Comparison of ENCODE assay signal across 18 cellular contexts in the genomic region with DNA sequence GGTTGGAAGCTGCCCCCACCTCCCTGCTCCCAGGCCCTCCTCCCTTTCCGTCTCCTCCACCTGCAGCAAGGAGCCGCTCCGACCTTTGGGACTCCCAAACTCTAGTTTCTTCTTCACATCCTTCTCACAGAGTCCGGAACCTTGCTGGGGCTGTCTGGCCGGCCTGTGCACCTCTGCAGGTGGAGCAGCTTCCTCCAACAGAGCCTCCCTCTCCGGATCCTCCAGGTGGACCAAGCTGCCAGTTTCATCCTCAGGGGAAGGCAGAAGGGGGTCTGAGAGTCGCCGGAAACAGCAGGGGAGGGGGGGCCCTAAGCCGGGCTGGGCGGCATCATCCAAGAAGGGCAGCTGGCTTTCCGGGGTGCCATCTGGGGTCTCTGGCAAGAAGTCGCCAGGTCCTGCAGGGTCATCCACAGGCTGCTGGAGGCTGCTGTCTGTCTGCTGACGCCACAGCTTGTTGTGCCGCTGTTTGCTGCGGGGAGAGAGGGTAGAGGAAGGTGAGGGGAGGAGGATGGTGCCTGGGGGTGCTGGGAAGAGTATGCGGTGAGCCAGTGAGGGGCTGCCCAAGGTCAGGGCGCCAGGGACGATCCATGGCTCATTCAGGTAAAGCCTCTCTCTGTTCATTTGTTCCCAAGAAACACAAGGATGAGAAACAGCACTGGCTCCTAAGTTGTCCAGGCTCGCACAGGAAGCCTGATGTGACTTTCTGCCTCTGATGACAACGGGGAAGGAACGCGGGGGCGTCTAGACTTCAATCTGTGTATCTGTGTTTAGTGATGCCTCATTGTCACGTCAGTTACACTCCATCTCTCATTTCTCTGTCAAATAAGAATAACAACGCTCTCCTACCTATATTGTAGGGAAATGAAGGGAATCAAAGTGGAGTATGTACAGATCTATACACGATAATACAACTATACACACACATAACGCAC.
A peak's percentile ranks its signal among the peaks of the same experiment; 100 is the strongest.
DNase-seq lines count a peak whose midpoint lies in the region; ATAC-seq and TF ChIP-seq lines count a peak whose summit lies in the region.
"Had no signal": no experiment of that assay in that cellular context is flagged by ENCODE, and none has a peak within 500 bp of the region (broad histone marks: within the 10 kb centered on the region; RNA-seq: fewer than 3 reads in every experiment).

No MANE protein-coding gene starts in this region.

- no peaks in the 10 kb centered on the region for H3K9me3 Mint-ChIP-seq in natural killer cell treated with Interleukin-12 subunit alpha and Interleukin-12 subunit beta and Interleukin-15 and Interleukin-18, amount 100 ng/mL, for 72 hours
- H3K9me3 Mint-ChIP-seq in natural killer cell (no peaks in the 10 kb centered on the region), nephron progenitor cell (peaks cover 5% of the 10 kb centered on the region)
- H3K9me3 Mint-ChIP-seq in activated T-helper 17 cell treated with anti-CD3 and anti-CD28 coated beads, Interleukin-2, amount 50 U/mL, for 72 hours = no peaks in the 10 kb centered on the region
- H3K9me3 Mint-ChIP-seq: activated naive CD8-positive, alpha-beta T cell treated with anti-CD3 and anti-CD28 coated beads, Interleukin-2, amount 10 ng/mL, durations not matched to agents 7 days and 5 days; CD8-positive, alpha-beta T cell; memory B cell; naive thymus-derived CD4-positive, alpha-beta T cell had no signal

- H3K27me3 Mint-ChIP-seq in natural killer cell treated with Interleukin-12 subunit alpha and Interleukin-12 subunit beta and Interleukin-15 and Interleukin-18, amount 100 ng/mL, for 72 hours = no peaks in the 10 kb centered on the region
- H3K27me3 Mint-ChIP-seq in natural killer cell (ENCODE audit: low read depth in 2 of 2) (no peaks in the 10 kb centered on the region), nephron progenitor cell (ENCODE audit: low read depth, poor library complexity) (no peaks in the 10 kb centered on the region)
- H3K27me3 Mint-ChIP-seq in activated T-helper 17 cell treated with anti-CD3 and anti-CD28 coated beads, Interleukin-2, amount 50 U/mL, for 72 hours = no peaks in the 10 kb centered on the region
- H3K27me3 Mint-ChIP-seq: activated naive CD8-positive, alpha-beta T cell treated with anti-CD3 and anti-CD28 coated beads, Interleukin-2, amount 10 ng/mL, durations not matched to agents 7 days and 5 days; memory B cell; naive thymus-derived CD4-positive, alpha-beta T cell had no signal

- ATAC-seq in natural killer cell treated with Interleukin-12 subunit alpha and Interleukin-12 subunit beta and Interleukin-15 and Interleukin-18, amount 100 ng/mL, for 72 hours = no peak
- ATAC-seq in natural killer cell (no peak), GM19452 (IDR thresholded peaks at IDR 0.05; ENCODE audit: unreplicated experiment) (no peak), GM18870 (IDR thresholded peaks at IDR 0.05; ENCODE audit: unreplicated experiment) (no peak)
- peak; percentile 26 for ATAC-seq in activated T-helper 17 cell treated with anti-CD3 and anti-CD28 coated beads, Interleukin-2, amount 50 U/mL, for 72 hours (replicated peaks)
- ATAC-seq: CD8-positive, alpha-beta T cell; naive thymus-derived CD4-positive, alpha-beta T cell had no signal

- intact Hi-C loops in natural killer cell (cut with micrococcal nuclease) = no loop called here

- H3K27ac Mint-ChIP-seq in natural killer cell treated with Interleukin-12 subunit alpha and Interleukin-12 subunit beta and Interleukin-15 and Interleukin-18, amount 100 ng/mL, for 72 hours = peak overlapping the region in 1 of 2 donors; percentile 19
- H3K27ac Mint-ChIP-seq in natural killer cell = no peak overlapping the region
- peak overlapping the region; percentile 22 for H3K27ac Mint-ChIP-seq in activated T-helper 17 cell treated with anti-CD3 and anti-CD28 coated beads, Interleukin-2, amount 50 U/mL, for 72 hours
- H3K27ac Mint-ChIP-seq in nephron progenitor cell = peak overlapping the region; percentile 36
- H3K27ac Mint-ChIP-seq: activated naive CD8-positive, alpha-beta T cell treated with anti-CD3 and anti-CD28 coated beads, Interleukin-2, amount 10 ng/mL, durations not matched to agents 7 days and 5 days; CD8-positive, alpha-beta T cell; memory B cell had no signal

- peaks cover 0 to 5% of the 10 kb centered on the region in 2 donors for H3K4me1 Mint-ChIP-seq in natural killer cell treated with Interleukin-12 subunit alpha and Interleukin-12 subunit beta and Interleukin-15 and Interleukin-18, amount 100 ng/mL, for 72 hours (ENCODE audit: low read depth in 2 of 2)
- H3K4me1 Mint-ChIP-seq in natural killer cell (no peaks in the 10 kb centered on the region), nephron progenitor cell (no peaks in the 10 kb centered on the region)
- H3K4me1 Mint-ChIP-seq in activated T-helper 17 cell treated with anti-CD3 and anti-CD28 coated beads, Interleukin-2, amount 50 U/mL, for 72 hours = peaks cover 5% of the 10 kb centered on the region
- H3K4me1 Mint-ChIP-seq: activated naive CD8-positive, alpha-beta T cell treated with anti-CD3 and anti-CD28 coated beads, Interleukin-2, amount 10 ng/mL, durations not matched to agents 7 days and 5 days; brain; memory B cell; naive thymus-derived CD4-positive, alpha-beta T cell had no signal

- TF ChIP-seq CTCF in natural killer cell (IDR thresholded peaks at IDR 0.05) = no peak
- no peak for TF ChIP-seq CTCF in nephron progenitor cell (IDR thresholded peaks at IDR 0.05)

- DNase-seq in natural killer cell treated with Interleukin-12 subunit alpha and Interleukin-12 subunit beta and Interleukin-15 and Interleukin-18, amount 100 ng/mL, for 72 hours (ENCODE audit: low spot score) = peak; percentile 51
- DNase-seq in natural killer cell (no peak), nephron progenitor cell (no peak), GM19240 (ENCODE audit: insufficient read length, low spot score) (no peak)
- DNase-seq in activated CD8-positive, alpha-beta memory T cell treated with anti-CD3 and anti-CD28 coated beads, Interleukin-2, amount 50 U/mL, for 4 hours = no peak
- DNase-seq: activated CD4-positive, alpha-beta T cell treated with anti-CD3 and anti-CD28 coated beads, Interleukin-2, amount 50 U/mL, for 1 hour; activated naive CD8-positive, alpha-beta T cell treated with anti-CD3 and anti-CD28 coated beads, Interleukin-2, amount 10 ng/mL, durations not matched to agents 7 days and 5 days; activated T-cell treated with anti-CD3 and anti-CD28 coated beads, Interleukin-2, amount 50 U/mL, for 48 hours; CD8-positive, alpha-beta T cell; DMS79; KBM-7; naive thymus-derived CD4-positive, alpha-beta T cell; NCI-H187 treated with DMSO at 0.1 percent for 48 hours had no signal

- peaks cover 7% of the 10 kb centered on the region for H3K36me3 Mint-ChIP-seq in natural killer cell treated with Interleukin-12 subunit alpha and Interleukin-12 subunit beta and Interleukin-15 and Interleukin-18, amount 100 ng/mL, for 72 hours
- no peaks in the 10 kb centered on the region for H3K36me3 Mint-ChIP-seq in natural killer cell
- peaks cover 93% of the 10 kb centered on the region for H3K36me3 Mint-ChIP-seq in activated T-helper 17 cell treated with anti-CD3 and anti-CD28 coated beads, Interleukin-2, amount 50 U/mL, for 72 hours (ENCODE audit: low read depth)
- peaks cover 45% of the 10 kb centered on the region for H3K36me3 Mint-ChIP-seq in nephron progenitor cell (ENCODE audit: low read depth)

- no peak overlapping the region for H3K4me3 Mint-ChIP-seq in natural killer cell treated with Interleukin-12 subunit alpha and Interleukin-12 subunit beta and Interleukin-15 and Interleukin-18, amount 100 ng/mL, for 72 hours
- H3K4me3 Mint-ChIP-seq in natural killer cell (no peak overlapping the region), nephron progenitor cell (no peak overlapping the region)
- no peak overlapping the region for H3K4me3 Mint-ChIP-seq in activated T-helper 17 cell treated with anti-CD3 and anti-CD28 coated beads, Interleukin-2, amount 50 U/mL, for 72 hours
- H3K4me3 Mint-ChIP-seq: activated naive CD8-positive, alpha-beta T cell treated with anti-CD3 and anti-CD28 coated beads, Interleukin-2, amount 10 ng/mL, durations not matched to agents 7 days and 5 days; brain; CD8-positive, alpha-beta T cell; memory B cell; naive thymus-derived CD4-positive, alpha-beta T cell had no signal

Comparison
In these comparisons a context has a peak if more than half of its experiments do, and no peak if none do; other contexts are left out.
1. H3K27ac Mint-ChIP-seq: peak in activated T-helper 17 cell treated with anti-CD3 and anti-CD28 coated beads, Interleukin-2, amount 50 U/mL, for 72 hours (single experiment) and nephron progenitor cell (single experiment); none in natural killer cell (0 of 2).